In the genomic region with DNA sequence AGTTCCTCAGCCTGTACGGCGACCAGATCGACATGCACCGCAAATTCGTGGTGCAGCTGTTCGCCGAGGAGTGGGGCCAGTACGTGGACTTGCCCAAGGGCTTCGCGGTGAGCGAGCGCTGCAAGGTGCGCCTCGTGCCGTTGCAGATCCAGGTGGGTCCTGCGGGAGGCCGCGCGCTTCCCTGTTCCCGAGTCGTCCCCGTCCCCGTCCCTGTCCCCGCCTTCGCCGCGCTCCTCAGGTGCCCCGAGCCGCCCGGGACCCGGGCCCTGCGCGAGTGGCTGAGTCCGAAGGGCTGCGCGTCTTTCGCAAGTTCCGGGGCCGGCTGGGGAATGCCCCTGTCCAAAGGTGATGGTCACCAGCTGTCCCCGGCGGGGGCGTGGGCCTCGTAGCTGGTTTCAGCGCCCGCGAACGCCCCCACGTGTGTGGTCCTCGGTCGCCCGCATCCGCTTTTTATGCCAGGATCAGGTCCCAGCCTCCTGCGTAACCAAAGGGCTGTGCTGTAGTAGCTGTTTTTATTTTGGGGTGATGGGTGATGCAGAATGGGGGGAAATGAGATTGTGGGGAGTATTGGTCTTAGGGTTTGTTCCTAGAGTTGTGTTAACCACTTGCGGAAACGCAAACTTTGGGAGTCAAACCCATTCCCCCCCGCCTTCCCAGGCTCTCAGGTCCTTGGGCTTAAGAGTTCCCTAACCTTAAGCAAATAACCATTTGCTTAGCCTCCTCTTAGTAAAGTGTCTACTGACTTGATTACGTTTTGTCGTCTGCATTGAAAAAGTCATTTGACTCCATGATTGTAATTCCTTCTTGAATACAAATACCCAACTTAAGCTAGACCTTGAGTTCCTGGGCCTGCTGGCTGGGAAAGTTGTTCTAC, we compare ENCODE assay signal across 8 cellular contexts. TPM values are rescaled to one million over a fixed set of nuclear protein-coding genes. Genes with fewer than 3 reads are reported as not detected.
DNase-seq lines count a peak whose midpoint lies in the region; ATAC-seq and TF ChIP-seq lines count a peak whose summit lies in the region.

No MANE protein-coding gene starts in this region.

- WGBS in hepatocyte (ENCODE audit: low lambda C conversion rate, missing lambda C conversion rate) = under 1% methylated on average over 52 of the region's 58 CpGs

- H4K20me1 ChIP-seq in hepatocyte (ENCODE audit: insufficient read depth, poor library complexity, severe bottlenecking) = peaks cover 15% of the 10 kb centered on the region

- in situ Hi-C loops in Caki2 (cut with HindIII; ENCODE audit: low pct_unique_long_range_greater_than_20kb, low sequenced_read_pairs) (no loop called here), SK-MEL-5 (cut with HindIII; ENCODE audit: low pct_unique_long_range_greater_than_20kb, low sequenced_read_pairs) (no loop called here)

- no peaks in the 10 kb centered on the region for H3K27me3 ChIP-seq in hepatocyte
- H3K27me3 ChIP-seq in rectal smooth muscle tissue (ENCODE audit: control insufficient read depth, insufficient read depth, low read length) = no peaks in the 10 kb centered on the region

- H2AFZ ChIP-seq in hepatocyte = peak overlapping the region; percentile 84

- H3K36me3 ChIP-seq in hepatocyte (replicated peaks; ENCODE audit: insufficient read depth, low read depth) (no peaks in the 10 kb centered on the region), rectal smooth muscle tissue (ENCODE audit: control insufficient read depth, insufficient read depth, low read length) (no peaks in the 10 kb centered on the region)

- H3K9ac ChIP-seq in rectal smooth muscle tissue (ENCODE audit: low read length) = peak overlapping the region; percentile 92

- H3K9me2 ChIP-seq in hepatocyte (replicated peaks; ENCODE audit: insufficient read depth) = no peaks in the 10 kb centered on the region

- H3K4me3 ChIP-seq in hepatocyte (peak overlapping the region; percentile 93), rectal smooth muscle tissue (ENCODE audit: low read length) (peak overlapping the region; percentile 96)

- ATAC-seq in GM19463 (IDR thresholded peaks at IDR 0.05; ENCODE audit: unreplicated experiment) = peak; percentile 41
- ATAC-seq in HG03558 (IDR thresholded peaks at IDR 0.05; ENCODE audit: extremely low read depth, unreplicated experiment) = peak; percentile 22

- H3K4me2 ChIP-seq in hepatocyte = peak overlapping the region; percentile 85

- DNase-seq in Caki2 (ENCODE audit: low read depth) = peak; percentile 60
- peak; percentile 31 for DNase-seq in SK-MEL-5 (ENCODE audit: low read depth, low spot score)
- DNase-seq in amygdala (lab: John Stamatoyannopoulos, UW) = peak in 46 of 56 donors; percentile 25 to 77 (median 52)
- DNase-seq in hepatocyte (ENCODE audit: low spot score) = peak; percentile 87
- DNase-seq in SKM-1 treated with dmso at 0.1 percent for 144 hours (lab: John Stamatoyannopoulos, UW; ENCODE audit: unreplicated experiment) = no peak

- H3K4me1 ChIP-seq in hepatocyte (ENCODE audit: insufficient read depth) (peaks cover 22% of the 10 kb centered on the region), rectal smooth muscle tissue (ENCODE audit: control insufficient read depth, insufficient read depth, low read length) (peaks cover 11% of the 10 kb centered on the region)

- H3K9me3 ChIP-seq in hepatocyte (ENCODE audit: low read depth) = no peaks in the 10 kb centered on the region

- peak overlapping the region; percentile 93 for H3K27ac ChIP-seq in hepatocyte
- H3K27ac ChIP-seq in rectal smooth muscle tissue (ENCODE audit: low read depth, low read length) = peak overlapping the region; percentile 79

- H3K79me2 ChIP-seq in hepatocyte = peaks cover 48% of the 10 kb centered on the region

- TF ChIP-seq CTCF in hepatocyte (IDR thresholded peaks at IDR 0.05; ENCODE audit: poor library complexity) = peak; percentile 6

RNA-seq across cellular contexts. Expression of gene ISOC1, which starts 0.6 kb away (rescaled TPM):
- total RNA-seq in Caki2 (2014; rRNA removed; shearing (Covaris generic); ENCODE audit: low replicate concordance) = 22.2 and 32.0 TPM in 2 replicates
- 11.7 and 12.7 TPM in 2 replicates for total RNA-seq in SK-MEL-5 (2014; rRNA removed; shearing (Covaris generic))
- 13.5 and 14.3 TPM in 2 replicates for polyA plus RNA-seq in SK-MEL-5 (2015; cell fraction: cytosol; rRNA removed)
- 5.7 and 6.9 TPM in 2 replicates for polyA plus RNA-seq in SK-MEL-5 (2015; cell fraction: nucleus; rRNA removed)
- total RNA-seq in hepatocyte = 59.8 and 66.1 TPM in 2 replicates
- 45.9 and 67.3 TPM in 2 replicates for polyA plus RNA-seq in hepatocyte
